In genomic region chr11:121553806-121554205, GRCh38 we compare ENCODE assay signal across 12 cellular contexts.
DNase-seq lines count a peak whose midpoint lies in the region; ATAC-seq and TF ChIP-seq lines count a peak whose summit lies in the region.
"Had no signal": no experiment of that assay in that cellular context is flagged by ENCODE, and none has a peak within 500 bp of the region (broad histone marks: within the 10 kb centered on the region; RNA-seq: fewer than 3 reads in every experiment).

No MANE protein-coding gene starts in this region.

- H3K4me3 ChIP-seq in retinal pigment epithelial cell (ENCODE audit: low read length) = no peak overlapping the region
- H3K4me3 ChIP-seq: heart right ventricle had no signal

- H3K9me3 Mint-ChIP-seq in effector memory CD8-positive, alpha-beta T cell = no peaks in the 10 kb centered on the region

- peaks cover 75% of the 10 kb centered on the region for H3K36me3 Mint-ChIP-seq in effector memory CD8-positive, alpha-beta T cell (ENCODE audit: insufficient read depth)

- H3K4me3 Mint-ChIP-seq in effector memory CD8-positive, alpha-beta T cell = no peak overlapping the region

- DNase-seq in NCI-H146 (lab: John Stamatoyannopoulos, UW) (peak; percentile 31), NCI-H146 treated with DMSO at 0.1 percent for 48 hours (lab: John Stamatoyannopoulos, UW; ENCODE audit: unreplicated experiment) (no peak), NCI-H69 (lab: John Stamatoyannopoulos, UW) (peak; percentile 67), retinal pigment epithelial cell (ENCODE audit: low read depth) (peak; percentile 43), COR-L47 (lab: John Stamatoyannopoulos, UW) (no peak), Ammon's horn (ENCODE audit: low spot score) (no peak), DMS 273 (lab: John Stamatoyannopoulos, UW; ENCODE audit: unreplicated experiment) (no peak)
- no peak for DNase-seq in effector memory CD8-positive, alpha-beta T cell
- DNase-seq: effector CD8-positive, alpha-beta T cell; heart right ventricle; stimulated activated CD4-positive, alpha-beta T cell treated with anti-CD3 and anti-CD28 coated beads, Interleukin-4, amount 100 ng/mL, for 4 hours had no signal

- ATAC-seq in effector memory CD8-positive, alpha-beta T cell (replicated peaks) = no peak

- H3K4me1 Mint-ChIP-seq in effector memory CD8-positive, alpha-beta T cell (ENCODE audit: low read depth in 2 of 2) = peaks cover 24 to 28% of the 10 kb centered on the region in 2 donors

- no peaks in the 10 kb centered on the region for H3K27me3 Mint-ChIP-seq in effector memory CD8-positive, alpha-beta T cell
- H3K27me3 Mint-ChIP-seq: progenitor cell of endocrine pancreas had no signal

- TF ChIP-seq CTCF in retinal pigment epithelial cell (conservative IDR thresholded peaks at IDR 0.05; ENCODE audit: low read depth, low read length) = no peak

- H3K27ac Mint-ChIP-seq in effector memory CD8-positive, alpha-beta T cell = peak overlapping the region; percentile 29 to 69
- H3K27ac Mint-ChIP-seq: progenitor cell of endocrine pancreas had no signal

Comparison
In these comparisons a context has a peak if more than half of its experiments do, and no peak if none do; other contexts are left out.
1. DNase-seq: peak in NCI-H146 (single experiment), NCI-H69 (single experiment) and retinal pigment epithelial cell (single experiment); none in NCI-H146 treated with DMSO at 0.1 percent for 48 hours (single experiment), effector memory CD8-positive, alpha-beta T cell (0 of 3), COR-L47 (single experiment), Ammon's horn (single experiment) and DMS 273 (single experiment).